2 cellular contexts compared by ENCODE assay signal in genomic region chr5:80713640-80714039, GRCh38.
TF ChIP-seq lines count a peak whose summit lies in the region.

No MANE protein-coding gene starts in this region.

TF ChIP-seq in HepG2, 621 proteins besides CTCF, POLR2A, EP300 and RAD21 (continues in another document):
- TF ChIP-seq, protein P1, sequence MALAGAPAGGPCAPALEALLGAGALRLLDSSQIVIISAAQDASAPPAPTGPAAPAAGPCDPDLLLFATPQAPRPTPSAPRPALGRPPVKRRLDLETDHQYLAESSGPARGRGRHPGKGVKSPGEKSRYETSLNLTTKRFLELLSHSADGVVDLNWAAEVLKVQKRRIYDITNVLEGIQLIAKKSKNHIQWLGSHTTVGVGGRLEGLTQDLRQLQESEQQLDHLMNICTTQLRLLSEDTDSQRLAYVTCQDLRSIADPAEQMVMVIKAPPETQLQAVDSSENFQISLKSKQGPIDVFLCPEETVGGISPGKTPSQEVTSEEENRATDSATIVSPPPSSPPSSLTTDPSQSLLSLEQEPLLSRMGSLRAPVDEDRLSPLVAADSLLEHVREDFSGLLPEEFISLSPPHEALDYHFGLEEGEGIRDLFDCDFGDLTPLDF (CRISPR knock-in tag; IDR thresholded peaks at IDR 0.05): no peak
- TF ChIP-seq ZIK1 (CRISPR knock-in tag; IDR thresholded peaks at IDR 0.05; ENCODE audit: borderline replicate concordance, low read depth) (no peak), ZNF30 (CRISPR knock-in tag; IDR thresholded peaks at IDR 0.05) (no peak), HIVEP1 (CRISPR knock-in tag; IDR thresholded peaks at IDR 0.05) (no peak), ZBED4 (CRISPR knock-in tag; IDR thresholded peaks at IDR 0.05; ENCODE audit: borderline replicate concordance) (no peak), MEF2D (CRISPR knock-in tag; IDR thresholded peaks at IDR 0.05) (no peak), TIGD3 (CRISPR knock-in tag; IDR thresholded peaks at IDR 0.05; ENCODE audit: borderline replicate concordance) (no peak), ZNF597 (CRISPR knock-in tag; IDR thresholded peaks at IDR 0.05) (no peak), TAF1 (CRISPR knock-in tag; IDR thresholded peaks at IDR 0.05) (no peak), RFXANK (CRISPR knock-in tag; IDR thresholded peaks at IDR 0.05) (no peak), CSRNP1 (CRISPR knock-in tag; IDR thresholded peaks at IDR 0.05) (no peak)

TF ChIP-seq in endothelial cell of umbilical vein, 7 proteins besides CTCF, POLR2A, EP300 and RAD21:
- TF ChIP-seq EZH2 (IDR thresholded peaks at IDR 0.05; ENCODE audit: borderline replicate concordance, low read depth, low read length, severe bottlenecking) (no peak), MAX (IDR thresholded peaks at IDR 0.05; ENCODE audit: insufficient read depth, insufficient read length) (no peak), JUN (IDR thresholded peaks at IDR 0.05; ENCODE audit: borderline replicate concordance, insufficient read depth, insufficient read length, low read depth) (peak; percentile 44), FOS (IDR thresholded peaks at IDR 0.05; ENCODE audit: borderline replicate concordance, insufficient read depth, low read length) (peak; percentile 13)
TF ChIP-seq in endothelial cell of umbilical vein: peak in this region for 2.
